In the genomic region with DNA sequence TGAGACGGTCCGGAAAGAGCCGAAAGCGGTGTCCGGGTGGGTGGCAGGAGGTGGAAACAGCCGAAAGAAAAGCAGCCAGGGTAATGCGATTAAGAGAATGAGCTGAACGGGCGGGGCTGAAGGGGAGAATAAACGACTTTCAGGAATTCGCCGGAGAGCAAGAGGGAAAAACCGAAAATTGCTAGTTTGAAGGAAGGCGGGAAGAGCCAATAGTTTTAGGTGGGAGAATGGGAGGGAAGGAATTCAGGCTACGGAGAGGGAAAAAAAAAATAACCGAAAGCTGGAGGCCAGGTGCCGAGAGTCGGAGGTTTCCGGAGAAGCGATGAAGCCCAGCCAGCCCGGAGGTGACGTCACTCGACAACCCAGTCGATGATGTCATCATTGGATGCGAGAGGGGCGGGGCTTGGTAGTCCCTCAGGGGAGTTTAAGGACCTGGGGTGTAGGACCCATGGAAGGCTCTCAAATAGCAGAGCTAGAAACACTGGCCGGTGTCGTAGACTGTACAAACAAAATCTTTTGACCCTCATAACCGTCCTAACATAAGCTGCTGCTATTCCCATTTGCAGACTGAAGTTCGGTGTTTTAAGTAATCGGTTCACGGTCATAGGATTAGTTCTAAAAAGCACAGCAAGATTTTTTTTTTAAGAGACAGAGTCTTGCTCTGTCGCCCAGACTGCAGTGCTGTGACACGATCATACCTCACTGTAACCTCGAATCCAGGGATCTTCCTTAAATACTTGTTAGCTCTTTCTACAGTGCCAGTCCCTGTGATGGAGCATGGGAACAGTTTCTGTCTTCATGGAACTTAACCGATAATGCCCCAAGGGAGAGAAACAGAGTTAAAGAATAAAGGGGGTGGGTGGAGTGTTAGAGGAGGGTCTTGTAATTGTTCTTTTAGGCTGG, we compare ENCODE assay signal across 8 cellular contexts. TPM values are rescaled to one million over a fixed set of nuclear protein-coding genes. Genes with fewer than 3 reads are reported as not detected.
A peak's percentile ranks its signal among the peaks of the same experiment; 100 is the strongest.
DNase-seq lines count a peak whose midpoint lies in the region; ATAC-seq, FAIRE-seq and TF ChIP-seq lines count a peak whose summit lies in the region.

TSS of gene ZC3H4 (minus strand) at position 331 of the 903 bp plus-strand sequence. CDS start 1,192 bp downstream, outside the sequence.

- no peak for TF ChIP-seq POLR2A in H54 (IDR thresholded peaks at IDR 0.05; ENCODE audit: low read depth, low read length)

- peaks cover 37% of the 10 kb centered on the region for H3F3A ChIP-seq in SU-DHL-6 (ENCODE audit: insufficient read depth)

- DNase-seq in Calu3 (peak; percentile 98), H54 (ENCODE audit: insufficient read length, low spot score) (peak; percentile 69), NCI-H1417 treated with DMSO at 0.1 percent for 48 hours (lab: John Stamatoyannopoulos, UW) (peak; percentile 69), glomerular visceral epithelial cell (ENCODE audit: extremely low spot score) (peak; percentile 95), omental fat pad (ENCODE audit: low spot score) (peak; percentile 94)
- peak; percentile 93 for DNase-seq in activated naive CD8-positive, alpha-beta T cell treated with anti-CD3 and anti-CD28 coated beads for 36 hours

- ATAC-seq in omental fat pad (ENCODE audit: low FRiP score): peak; percentile 46

- peak within 1 kb of the TSS; percentile 85 for H3K4me2 ChIP-seq in SU-DHL-6 (ENCODE audit: low read depth, low read length, poor library complexity, severe bottlenecking)

- intact Hi-C loops in Calu3 (cut with micrococcal nuclease; ENCODE audit: unreplicated experiment): no loop called here

- peak within 1 kb of the TSS; percentile 97 for H3K4me3 ChIP-seq in SU-DHL-6 (ENCODE audit: insufficient read depth, low read length, poor library complexity, severe bottlenecking)

- peak within 1 kb of the TSS; percentile 97 for H3K27ac Mint-ChIP-seq in Calu3 (ENCODE audit: unreplicated experiment)
- peak within 1 kb of the TSS; percentile 97 for H3K27ac Mint-ChIP-seq in activated naive CD8-positive, alpha-beta T cell treated with anti-CD3 and anti-CD28 coated beads for 36 hours

- H3K36me3 Mint-ChIP-seq in Calu3 (ENCODE audit: insufficient read depth, unreplicated experiment): peaks cover 65% of the 10 kb centered on the region
- peaks cover 31% of the 10 kb centered on the region for H3K36me3 Mint-ChIP-seq in activated naive CD8-positive, alpha-beta T cell treated with anti-CD3 and anti-CD28 coated beads for 36 hours

- H3K9me3 ChIP-seq in SU-DHL-6 (ENCODE audit: insufficient read depth, low read length): no peaks in the 10 kb centered on the region

- no peaks in the 10 kb centered on the region for H3K9me3 Mint-ChIP-seq in Calu3 (ENCODE audit: low read depth, unreplicated experiment)
- no peaks in the 10 kb centered on the region for H3K9me3 Mint-ChIP-seq in activated naive CD8-positive, alpha-beta T cell treated with anti-CD3 and anti-CD28 coated beads for 36 hours

- peak within 1 kb of the TSS; percentile 75 for H3K4me3 Mint-ChIP-seq in Calu3 (ENCODE audit: low read depth, unreplicated experiment)
- H3K4me3 Mint-ChIP-seq in activated naive CD8-positive, alpha-beta T cell treated with anti-CD3 and anti-CD28 coated beads for 36 hours: peak within 1 kb of the TSS; percentile 95

- no peaks in the 10 kb centered on the region for H3K27me3 Mint-ChIP-seq in Calu3 (ENCODE audit: unreplicated experiment)
- no peaks in the 10 kb centered on the region for H3K27me3 Mint-ChIP-seq in activated naive CD8-positive, alpha-beta T cell treated with anti-CD3 and anti-CD28 coated beads for 36 hours

- TF ChIP-seq CTCF in Calu3 (IDR thresholded peaks at IDR 0.05; ENCODE audit: unreplicated experiment): no peak
- no peak for TF ChIP-seq CTCF in SU-DHL-6 (IDR thresholded peaks at IDR 0.05; ENCODE audit: insufficient read depth, low read length, poor library complexity, severe bottlenecking)
- TF ChIP-seq CTCF in omental fat pad (IDR thresholded peaks at IDR 0.05): no peak

- H3K79me2 ChIP-seq in SU-DHL-6 (ENCODE audit: insufficient read depth, low read length): peaks cover 33% of the 10 kb centered on the region

- BruUV-seq in Calu3 (replicated peaks; lab: Mats Ljungman, UMichigan): TSS peak; percentile 86

- H3K4me1 Mint-ChIP-seq in Calu3 (ENCODE audit: low read depth, unreplicated experiment): peaks cover 28% of the 10 kb centered on the region
- H3K4me1 Mint-ChIP-seq in activated naive CD8-positive, alpha-beta T cell treated with anti-CD3 and anti-CD28 coated beads for 36 hours: peaks cover 15% of the 10 kb centered on the region

- no peaks in the 10 kb centered on the region for H3K27me3 ChIP-seq in SU-DHL-6 (ENCODE audit: low read length)

- FAIRE-seq in H54 (lab: Jason Lieb, UNC): peak; percentile 58

- peak within 1 kb of the TSS; percentile 100 for H3K9ac ChIP-seq in SU-DHL-6 (ENCODE audit: low read length)

- peak within 1 kb of the TSS; percentile 53 for H2AFZ ChIP-seq in SU-DHL-6 (ENCODE audit: low read depth, low read length, severe bottlenecking)

- no peaks in the 10 kb centered on the region for H4K20me1 ChIP-seq in SU-DHL-6 (ENCODE audit: low read depth, low read length)

- H3K9me2 ChIP-seq in SU-DHL-6 (replicated peaks; ENCODE audit: insufficient read depth, low read length): no peaks in the 10 kb centered on the region

- H3K27ac ChIP-seq in SU-DHL-6 (ENCODE audit: low read depth, low read length) (peak within 1 kb of the TSS; percentile 97), temporal lobe (ENCODE audit: low read depth, low read length) (peak within 1 kb of the TSS; percentile 100)

- CTCF ChIA-PET in Calu3 (lab: Charles Lee): interaction anchor here (0.5 to 2.7 kb wide), 16 partner anchors 11 to 1296 kb away, joined by 3 to 33 read pairs (median 4); partner anchors contain the start of gene SAE1

- H3K36me3 ChIP-seq in SU-DHL-6 (ENCODE audit: low read length): peaks cover 11% of the 10 kb centered on the region; the same call in 1 of the 2 replicates

RNA-seq across cellular contexts. Expression of gene ZC3H4, which starts in this region (rescaled TPM):
- total RNA-seq in Calu3 (2022) (73.0 and 85.2 TPM in 2 replicates), omental fat pad (10 to 100 TPM; 13.1 to 20.9 (median 18.0) TPM), temporal lobe (14.0 TPM)
- total RNA-seq in activated naive CD8-positive, alpha-beta T cell treated with anti-CD3 and anti-CD28 coated beads for 36 hours: 100 to 1,000 TPM; 103 to 110 TPM

Comparison
In these comparisons a context has a peak if more than half of its experiments do, and no peak if none do; other contexts are left out.
1. Peak in every context shown above with its lines: DNase-seq, ATAC-seq, H3K4me3 ChIP-seq and H3K27ac ChIP-seq.